ENCODE assay signal across 12 cellular contexts in genomic region chr17:31843382-31843780, GRCh38. TPM values are rescaled to one million over a fixed set of nuclear protein-coding genes. Genes with fewer than 3 reads are reported as not detected.
DNase-seq lines count a peak whose midpoint lies in the region; ATAC-seq, FAIRE-seq and TF ChIP-seq lines count a peak whose summit lies in the region.
"Had no signal": no experiment of that assay in that cellular context is flagged by ENCODE, and none has a peak within 500 bp of the region (broad histone marks: within the 10 kb centered on the region; RNA-seq: fewer than 3 reads in every experiment).

No MANE protein-coding gene starts in this region.

- 89% methylated on average over 3 of the region's 3 CpGs for WGBS in smooth muscle cell (ENCODE audit: low lambda C conversion rate)

- no peaks in the 10 kb centered on the region for H3K9me3 ChIP-seq in kidney (ENCODE audit: control insufficient read depth in 1 of 2, low read length in 2 of 2)
- H3K9me3 ChIP-seq in smooth muscle cell (replicated peaks; ENCODE audit: low read depth): no peaks in the 10 kb centered on the region
- H3K9me3 ChIP-seq: spleen had no signal

- H2AFZ ChIP-seq in smooth muscle cell (ENCODE audit: low read depth): peak overlapping the region; percentile 35

- H3K36me3 ChIP-seq in brain microvascular endothelial cell (replicated peaks): no peaks in the 10 kb centered on the region
- H3K36me3 ChIP-seq in kidney (ENCODE audit: control insufficient read depth in 1 of 2, insufficient read depth in 2 of 2, low read length in 2 of 2): no peaks in the 10 kb centered on the region
- H3K36me3 ChIP-seq in smooth muscle cell (ENCODE audit: low read depth): no peaks in the 10 kb centered on the region
- H3K36me3 ChIP-seq: spleen had no signal

- no peak for ATAC-seq in HG02642 (IDR thresholded peaks at IDR 0.05; ENCODE audit: poor library complexity, unreplicated experiment)
- ATAC-seq: T-helper 17 cell had no signal

- peaks cover 8% of the 10 kb centered on the region for H3F3A ChIP-seq in smooth muscle cell (ENCODE audit: low read depth)

- no peaks in the 10 kb centered on the region for H4K20me1 ChIP-seq in smooth muscle cell (ENCODE audit: low read depth)

- H3K27ac ChIP-seq in C4-2B: peak overlapping the region; percentile 63
- no peak overlapping the region for H3K27ac ChIP-seq in brain microvascular endothelial cell
- peak overlapping the region; percentile 1 to 38 for H3K27ac ChIP-seq in kidney (ENCODE audit: low read depth in 2 of 2, low read length in 2 of 2)
- no peak overlapping the region for H3K27ac ChIP-seq in smooth muscle cell (ENCODE audit: low read depth)

- intact Hi-C loops in kidney (cut with DNase I): loop anchor here (10.0 kb wide), 1 partner anchor 409 kb away; no protein-coding TSS in a partner anchor

- no peak overlapping the region for H3K4me3 ChIP-seq in brain microvascular endothelial cell (ENCODE audit: low read depth, low read length)
- H3K4me3 ChIP-seq in kidney (ENCODE audit: low read length in 2 of 2): no peak overlapping the region
- no peak overlapping the region for H3K4me3 ChIP-seq in smooth muscle cell
- H3K4me3 ChIP-seq: K562 had no signal

- no peak for TF ChIP-seq CTCF in C4-2B (conservative IDR thresholded peaks at IDR 0.05)
- no peak for TF ChIP-seq CTCF in brain microvascular endothelial cell (IDR thresholded peaks at IDR 0.05; ENCODE audit: low read depth, low read length, missing control alignments)
- TF ChIP-seq CTCF in kidney (IDR thresholded peaks at IDR 0.05; ENCODE audit: borderline replicate concordance, extremely low read depth, insufficient read depth): no peak
- no peak for TF ChIP-seq CTCF in smooth muscle cell (IDR thresholded peaks at IDR 0.05; ENCODE audit: borderline replicate concordance, insufficient read depth, poor library complexity, severe bottlenecking)

- H3K27me3 ChIP-seq in brain microvascular endothelial cell (replicated peaks): no peaks in the 10 kb centered on the region
- no peaks in the 10 kb centered on the region for H3K27me3 ChIP-seq in smooth muscle cell (ENCODE audit: low read depth)

- H3K4me1 ChIP-seq in kidney (ENCODE audit: control insufficient read depth in 1 of 2, insufficient read depth in 1 of 2, low read depth in 1 of 2, low read length in 2 of 2) (peaks cover 11 to 14% of the 10 kb centered on the region in 2 donors), smooth muscle cell (ENCODE audit: low read depth) (no peaks in the 10 kb centered on the region)

- peak overlapping the region; percentile 82 for H3K4me2 ChIP-seq in smooth muscle cell

- in situ Hi-C loops in brain microvascular endothelial cell (cut with HindIII; ENCODE audit: low pct_ligation_motif_present, low sequenced_read_pairs): no loop called here

- DNase-seq in brain microvascular endothelial cell: peak; percentile 9
- no peak for DNase-seq in kidney
- DNase-seq in smooth muscle cell (lab: John Stamatoyannopoulos, UW; ENCODE audit: unreplicated experiment): no peak
- no peak for DNase-seq in NCI-H446 treated with DMSO at 0.1 percent for 48 hours (lab: John Stamatoyannopoulos, UW)
- DNase-seq in T-helper 2 cell: no peak
- no peak for DNase-seq in GM03348 (ENCODE audit: low spot score)
- DNase-seq: effector memory CD4-positive, alpha-beta T cell; T-helper 17 cell had no signal

- no peak for FAIRE-seq in kidney (lab: Jason Lieb, UNC)
- FAIRE-seq: K562 had no signal

- no peaks in the 10 kb centered on the region for H3K79me2 ChIP-seq in smooth muscle cell (ENCODE audit: low read depth)

- no peak overlapping the region for H3K9ac ChIP-seq in kidney (ENCODE audit: low read length in 2 of 2)
- H3K9ac ChIP-seq in smooth muscle cell (ENCODE audit: low read depth): no peak overlapping the region

RNA-seq across cellular contexts. Expression of gene COPRS, which starts 15.7 kb away (rescaled TPM):
- total RNA-seq in kidney (34.3 TPM), smooth muscle cell (55.7 and 57.0 TPM in 2 replicates)
- polyA plus RNA-seq in kidney (ENCODE audit: insufficient read depth, low read depth, low replicate concordance) (124 TPM), smooth muscle cell (78.9 and 81.3 TPM in 2 replicates)

RNA-seq across cellular contexts. Expression of gene UTP6, which starts 58.1 kb away (rescaled TPM):
- 49.9 TPM for total RNA-seq in kidney
- 39.9 TPM for polyA plus RNA-seq in kidney (ENCODE audit: insufficient read depth, low read depth, low replicate concordance)
- total RNA-seq in smooth muscle cell: 26.3 and 49.5 TPM in 2 replicates
- polyA plus RNA-seq in smooth muscle cell: 60.9 and 63.6 TPM in 2 replicates

Comparison
In these comparisons a context has a peak if more than half of its experiments do, and no peak if none do; other contexts are left out.
1. H3K27ac ChIP-seq: peak in C4-2B (single experiment) and kidney (2 of 2); none in brain microvascular endothelial cell (single experiment) and smooth muscle cell (single experiment).